ENCODE assay signal across 10 cellular contexts in the genomic region with DNA sequence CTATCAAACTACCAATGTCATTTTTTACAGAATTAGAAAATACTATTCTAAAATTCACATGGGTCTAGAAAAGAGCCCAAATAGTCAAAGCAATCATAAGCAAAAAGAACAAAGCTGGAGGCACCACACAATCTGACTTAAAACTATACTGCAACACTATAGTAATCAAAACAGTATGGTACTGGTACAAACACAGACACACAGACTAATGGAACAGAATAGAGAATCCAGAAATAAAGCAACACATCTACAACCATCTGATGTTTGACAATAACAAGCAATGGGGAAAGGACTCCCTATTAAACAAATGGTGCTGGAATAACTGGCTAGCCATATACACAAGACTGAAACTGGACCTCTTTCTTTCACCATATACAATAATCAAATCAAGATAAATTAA. TPM values are rescaled to one million over a fixed set of nuclear protein-coding genes. Genes with fewer than 3 reads are reported as not detected.
"Had no signal": no experiment of that assay in that cellular context is flagged by ENCODE, and none has a peak within 500 bp of the region (broad histone marks: within the 10 kb centered on the region; RNA-seq: fewer than 3 reads in every experiment).

No MANE protein-coding gene starts in this region.

- H3K27me3 Mint-ChIP-seq: IgD-negative memory B cell had no signal

- H3K27ac Mint-ChIP-seq: IgD-negative memory B cell had no signal

- FAIRE-seq: HepG2, HTR-8/SVneo had no signal

- H3K27ac ChIP-seq: HL-60, KMS-11 had no signal

- H3K4me2 ChIP-seq: KMS-11 had no signal

- ATAC-seq: HepG2 had no signal

- DNase-seq: IMR-90, Karpas-422, KBM-7, KG1 had no signal

- H3K9ac ChIP-seq: KMS-11 had no signal

RNA-seq across cellular contexts. Expression of gene CD53, which starts 39.8 kb away (rescaled TPM):
- total RNA-seq: HepG2, HT-29, IMR-90 had no signal
- polyA plus RNA-seq: HepG2, IMR-90 had no signal
